10 cellular contexts compared by ENCODE assay signal in the genomic region with DNA sequence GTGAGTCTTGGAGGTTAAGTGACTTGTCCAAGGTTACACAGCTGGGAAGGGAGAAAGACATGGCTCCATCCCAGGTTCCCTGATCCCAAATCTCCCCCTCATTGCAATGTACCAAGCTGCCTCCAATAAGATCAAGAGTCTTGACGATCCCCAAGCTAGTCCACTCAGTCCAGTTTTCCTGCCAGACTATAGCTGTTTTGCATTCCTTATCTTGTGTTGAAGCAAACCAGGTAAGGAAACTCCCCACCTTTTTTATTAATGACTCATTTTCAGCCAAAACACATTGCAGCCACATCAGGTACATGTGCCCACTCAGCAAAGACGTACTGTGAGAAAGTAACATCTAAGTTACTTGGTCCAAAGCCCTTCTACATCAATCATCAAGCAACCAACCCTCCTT. TPM values are rescaled to one million over a fixed set of nuclear protein-coding genes. Genes with fewer than 3 reads are reported as not detected.
DNase-seq lines count a peak whose midpoint lies in the region; TF ChIP-seq lines count a peak whose summit lies in the region.
"Had no signal": no experiment of that assay in that cellular context is flagged by ENCODE, and none has a peak within 500 bp of the region (broad histone marks: within the 10 kb centered on the region; RNA-seq: fewer than 3 reads in every experiment).

No MANE protein-coding gene starts in this region.

- H3K4me3 Mint-ChIP-seq in activated naive CD4-positive, alpha-beta T cell treated with anti-CD3 and anti-CD28 coated beads for 36 hours, result no peak overlapping the region
- H3K4me3 Mint-ChIP-seq in type B pancreatic cell, result peak overlapping the region; percentile 47

- H3K36me3 Mint-ChIP-seq in activated naive CD4-positive, alpha-beta T cell treated with anti-CD3 and anti-CD28 coated beads for 36 hours (ENCODE audit: low read depth), result peaks cover 1% of the 10 kb centered on the region
- H3K36me3 Mint-ChIP-seq in type B pancreatic cell, result peaks cover 4% of the 10 kb centered on the region

- no peaks in the 10 kb centered on the region for H3K9me3 Mint-ChIP-seq in activated naive CD4-positive, alpha-beta T cell treated with anti-CD3 and anti-CD28 coated beads for 36 hours
- H3K9me3 Mint-ChIP-seq in type B pancreatic cell, result peaks cover 15% of the 10 kb centered on the region

- H3K4me1 Mint-ChIP-seq in activated naive CD4-positive, alpha-beta T cell treated with anti-CD3 and anti-CD28 coated beads for 36 hours (ENCODE audit: low read depth), result peaks cover 52% of the 10 kb centered on the region
- H3K4me1 Mint-ChIP-seq in type B pancreatic cell (ENCODE audit: unreplicated experiment), result peaks cover 58% of the 10 kb centered on the region

- H3K27ac Mint-ChIP-seq in activated naive CD4-positive, alpha-beta T cell treated with anti-CD3 and anti-CD28 coated beads for 36 hours, result peak overlapping the region; percentile 79
- H3K27ac Mint-ChIP-seq in type B pancreatic cell, result peak overlapping the region; percentile 84

- H3K27me3 Mint-ChIP-seq in activated naive CD4-positive, alpha-beta T cell treated with anti-CD3 and anti-CD28 coated beads for 36 hours (ENCODE audit: low read depth), result no peaks in the 10 kb centered on the region
- H3K27me3 Mint-ChIP-seq in type B pancreatic cell, result no peaks in the 10 kb centered on the region

- CTCF ChIA-PET in activated naive CD4-positive, alpha-beta T cell treated with anti-CD3 and anti-CD28 coated beads for 36 hours (lab: Charles Lee), result interaction anchor here (2.3 kb wide), 1 partner anchor 44 kb away, joined by 5 read pairs; no protein-coding TSS in a partner anchor

- H3K9ac ChIP-seq in SK-N-MC (ENCODE audit: insufficient read length), result no peak overlapping the region

- no peaks in the 10 kb centered on the region for H3K9me3 ChIP-seq in SK-N-MC (ENCODE audit: low read depth, low read length)

- intact Hi-C loops in activated naive CD4-positive, alpha-beta T cell treated with anti-CD3 and anti-CD28 coated beads for 36 hours (cut with micrococcal nuclease), result loop anchor here (2.0 to 5.0 kb wide), 5 partner anchors 41 to 459 kb away; a partner anchor contains a TSS

- no peak for TF ChIP-seq CTCF in type B pancreatic cell (conservative IDR thresholded peaks at IDR 0.05)

- peak; percentile 27 for DNase-seq in activated naive CD4-positive, alpha-beta T cell treated with anti-CD3 and anti-CD28 coated beads for 36 hours
- no peak for DNase-seq in activated naive CD4-positive, alpha-beta T cell (lab: John Stamatoyannopoulos, UW)
- DNase-seq in SK-N-MC (ENCODE audit: low read depth, low spot score) (no peak), fibroblast of gingiva (ENCODE audit: low read depth) (peak; percentile 33), type B pancreatic cell (ENCODE audit: extremely low spot score, unreplicated experiment) (no peak), cerebellum (ENCODE audit: low spot score) (no peak), GOT3 (lab: John Stamatoyannopoulos, UW) (no peak), ecto neural progenitor cell (ENCODE audit: low spot score) (no peak)
- DNase-seq: DMS79, right cardiac atrium had no signal

- no peak overlapping the region for H3K27ac ChIP-seq in SK-N-MC

- peak overlapping the region; percentile 54; the same call in 1 of the 2 replicates for H3K4me3 ChIP-seq in SK-N-MC

- no peaks in the 10 kb centered on the region for H3K36me3 ChIP-seq in SK-N-MC (ENCODE audit: insufficient read depth, low read length)

RNA-seq across cellular contexts. Expression of a gene that starts 41.9 kb away (rescaled TPM):
- total RNA-seq in activated naive CD4-positive, alpha-beta T cell treated with anti-CD3 and anti-CD28 coated beads for 36 hours, result under 1 TPM; 0.14 to 0.47 TPM
- 10.9 and 33.1 TPM in 2 replicates for total RNA-seq in type B pancreatic cell (ENCODE audit: low replicate concordance)
- not detected for total RNA-seq in cerebellum

Comparison
In these comparisons a context has a peak if more than half of its experiments do, and no peak if none do; other contexts are left out.
1. DNase-seq: peak in activated naive CD4-positive, alpha-beta T cell treated with anti-CD3 and anti-CD28 coated beads for 36 hours (single experiment) and fibroblast of gingiva (single experiment); none in activated naive CD4-positive, alpha-beta T cell (0 of 4), SK-N-MC (single experiment), type B pancreatic cell (single experiment), cerebellum (single experiment), GOT3 (single experiment) and ecto neural progenitor cell (single experiment).